In genomic region chr17:57085448-57086068, GRCh38 we compare ENCODE assay signal across 8 cellular contexts. TPM values are rescaled to one million over a fixed set of nuclear protein-coding genes. Genes with fewer than 3 reads are reported as not detected.
DNase-seq lines count a peak whose midpoint lies in the region; ATAC-seq and TF ChIP-seq lines count a peak whose summit lies in the region.

No MANE protein-coding gene starts in this region.

- H2BK15ac ChIP-seq in neuronal stem cell (ENCODE audit: low read length): peak overlapping the region; percentile 42

- peak overlapping the region; percentile 82 for H3K4me3 ChIP-seq in CD4-positive, CD25-positive, alpha-beta regulatory T cell (ENCODE audit: low read depth, low read length)
- peak overlapping the region; percentile 68 for H3K4me3 ChIP-seq in OCI-LY1 (ENCODE audit: low read depth, low read length, poor library complexity, severe bottlenecking)
- H3K4me3 ChIP-seq in foreskin fibroblast (ENCODE audit: low read depth in 1 of 2, low read length in 2 of 2): peak overlapping the region; percentile 75 to 99
- H3K4me3 ChIP-seq in neuronal stem cell (ENCODE audit: low read length in 2 of 2): peak overlapping the region; percentile 89 to 91
- peak overlapping the region; percentile 74 for H3K4me3 ChIP-seq in thoracic aorta

- DNase-seq in CD4-positive, CD25-positive, alpha-beta regulatory T cell: peak; percentile 61 to 65 (median 65)
- peak; percentile 56 for DNase-seq in activated effector memory CD4-positive, alpha-beta T cell treated with Interleukin-2 at 50 U/mL for 16 hours
- peak; percentile 28 to 74 for DNase-seq in foreskin fibroblast
- peak; percentile 62 for DNase-seq in neuronal stem cell (ENCODE audit: low spot score)
- DNase-seq in thoracic aorta (ENCODE audit: low spot score): no peak

- H3K4me1 Mint-ChIP-seq in CD4-positive, CD25-positive, alpha-beta regulatory T cell: peaks cover 4 to 47% (median 37%) of the 10 kb centered on the region in 4 donors

- peak overlapping the region; percentile 91 to 99 (median 96) for H3K4me3 Mint-ChIP-seq in CD4-positive, CD25-positive, alpha-beta regulatory T cell

- no peaks in the 10 kb centered on the region for H3K79me1 ChIP-seq in neuronal stem cell (ENCODE audit: low read depth, low read length)

- H2BK12ac ChIP-seq in neuronal stem cell (ENCODE audit: low read length): no peak overlapping the region

- H3K4me2 ChIP-seq in OCI-LY1 (ENCODE audit: low read length): peak overlapping the region; percentile 83
- peak overlapping the region; percentile 95 for H3K4me2 ChIP-seq in neuronal stem cell (ENCODE audit: insufficient read depth, low read length, poor library complexity, severe bottlenecking)

- peak overlapping the region; percentile 64 for H3K9ac ChIP-seq in OCI-LY1 (ENCODE audit: low read length)
- H3K9ac ChIP-seq in neuronal stem cell (ENCODE audit: low read depth, low read length, poor library complexity): peak overlapping the region; percentile 93

- H2BK120ac ChIP-seq in neuronal stem cell (ENCODE audit: low read depth, low read length): no peak overlapping the region

- peak overlapping the region; percentile 95 for H3K14ac ChIP-seq in neuronal stem cell (ENCODE audit: low read length)

- peak overlapping the region; percentile 20 to 88 (median 56) for H3K27ac Mint-ChIP-seq in CD4-positive, CD25-positive, alpha-beta regulatory T cell

- WGBS in neuronal stem cell (ENCODE audit: extremely low coverage in 2 of 2, insufficient read length in 2 of 2, insufficient replicate concordance in 1 of 2), 2 donors: no CpG with 5 or more reads among the region's 75 CpGs

- H4K91ac ChIP-seq in neuronal stem cell (ENCODE audit: low read depth, low read length, poor library complexity): no peak overlapping the region

- H3K4ac ChIP-seq in neuronal stem cell (ENCODE audit: low read length): no peak overlapping the region

- no peaks in the 10 kb centered on the region for H3K9me3 ChIP-seq in CD4-positive, CD25-positive, alpha-beta regulatory T cell (ENCODE audit: control insufficient read depth in 2 of 2, low read length in 2 of 2)
- H3K9me3 ChIP-seq in OCI-LY1 (ENCODE audit: low read length) (no peaks in the 10 kb centered on the region), neuronal stem cell (replicated peaks in 1 of 2; ENCODE audit: control insufficient read depth in 2 of 2, insufficient read depth in 1 of 2, low read depth in 1 of 2, low read length in 2 of 2) (no peaks in the 10 kb centered on the region), thoracic aorta (no peaks in the 10 kb centered on the region)

- no peaks in the 10 kb centered on the region for H3K36me3 ChIP-seq in CD4-positive, CD25-positive, alpha-beta regulatory T cell (ENCODE audit: control insufficient read depth, insufficient read depth, low read length)
- peaks cover 16% of the 10 kb centered on the region for H3K36me3 ChIP-seq in OCI-LY1 (ENCODE audit: insufficient read depth, low read length)
- peaks cover 0 to 10% of the 10 kb centered on the region in 2 donors for H3K36me3 ChIP-seq in neuronal stem cell (replicated peaks in 1 of 2; ENCODE audit: control insufficient read depth in 2 of 2, insufficient read depth in 2 of 2, low read length in 2 of 2)
- no peaks in the 10 kb centered on the region for H3K36me3 ChIP-seq in thoracic aorta

- no peak overlapping the region for H4K8ac ChIP-seq in neuronal stem cell (ENCODE audit: low read depth, low read length)

- H3K36me3 Mint-ChIP-seq in CD4-positive, CD25-positive, alpha-beta regulatory T cell: no peaks in the 10 kb centered on the region

- peak overlapping the region; percentile 40 for H2BK5ac ChIP-seq in neuronal stem cell (ENCODE audit: low read length)

- H3K9me3 Mint-ChIP-seq in CD4-positive, CD25-positive, alpha-beta regulatory T cell: peaks cover 0 to 2% (median 0%) of the 10 kb centered on the region in 7 donors

- no peaks in the 10 kb centered on the region for H4K20me1 ChIP-seq in OCI-LY1 (ENCODE audit: insufficient read depth, low read length)

- peak overlapping the region; percentile 96 for H3K23ac ChIP-seq in neuronal stem cell (ENCODE audit: low read depth, low read length, poor library complexity)

- H3K18ac ChIP-seq in neuronal stem cell (ENCODE audit: low read length): peak overlapping the region; percentile 88

- H3F3A ChIP-seq in OCI-LY1 (ENCODE audit: insufficient read depth, low read length): no peaks in the 10 kb centered on the region

- H3K27me3 Mint-ChIP-seq in CD4-positive, CD25-positive, alpha-beta regulatory T cell: no peaks in the 10 kb centered on the region

- H2AFZ ChIP-seq in OCI-LY1 (ENCODE audit: low read length) (no peak overlapping the region), neuronal stem cell (ENCODE audit: low read length) (peak overlapping the region; percentile 96)

- no peaks in the 10 kb centered on the region for H3K9me2 ChIP-seq in OCI-LY1 (ENCODE audit: low read depth, low read length)

- peak; percentile 32 for ATAC-seq in CD4-positive, CD25-positive, alpha-beta regulatory T cell (ENCODE audit: low read depth in 2 of 2)
- ATAC-seq in GM19025 (IDR thresholded peaks at IDR 0.05; ENCODE audit: low read depth, unreplicated experiment) (peak; percentile 29), HG03354 (IDR thresholded peaks at IDR 0.05; ENCODE audit: poor library complexity, severe bottlenecking, unreplicated experiment) (peak; percentile 36), thoracic aorta (ENCODE audit: insufficient number of reproducible peaks, low FRiP score, low read depth) (no peak)

- H3K27ac ChIP-seq in CD4-positive, CD25-positive, alpha-beta regulatory T cell (ENCODE audit: insufficient read depth, low read length, poor library complexity, severe bottlenecking): peak overlapping the region; percentile 77
- H3K27ac ChIP-seq in OCI-LY1 (ENCODE audit: low read depth, low read length, poor library complexity, severe bottlenecking) (no peak overlapping the region), neuronal stem cell (replicated peaks; ENCODE audit: low read length) (no peak overlapping the region), thoracic aorta (peak overlapping the region; percentile 87 to 99)

- H3K4me1 ChIP-seq in CD4-positive, CD25-positive, alpha-beta regulatory T cell (ENCODE audit: control insufficient read depth, insufficient read depth, low read length, poor library complexity, severe bottlenecking): peaks cover 22% of the 10 kb centered on the region
- peaks cover 32% of the 10 kb centered on the region for H3K4me1 ChIP-seq in OCI-LY1 (ENCODE audit: insufficient read depth, low read length, severe bottlenecking)
- peaks cover 12 to 15% of the 10 kb centered on the region in 2 donors for H3K4me1 ChIP-seq in neuronal stem cell (ENCODE audit: control insufficient read depth in 2 of 2, insufficient read depth in 1 of 2, low read depth in 1 of 2, low read length in 2 of 2)
- peaks cover 7 to 38% of the 10 kb centered on the region in 2 donors for H3K4me1 ChIP-seq in thoracic aorta (ENCODE audit: control insufficient read depth in 1 of 2, low read depth in 2 of 2)

- no peaks in the 10 kb centered on the region for H3K27me3 ChIP-seq in CD4-positive, CD25-positive, alpha-beta regulatory T cell (ENCODE audit: control insufficient read depth, insufficient read depth, low read length)
- H3K27me3 ChIP-seq in OCI-LY1 (ENCODE audit: insufficient read depth, low read length): no peaks in the 10 kb centered on the region
- peaks cover 0 to 7% (median 0%) of the 10 kb centered on the region in 3 experiments for H3K27me3 ChIP-seq in neuronal stem cell (ENCODE audit: control insufficient read depth in 3 of 3, insufficient read depth in 3 of 3, low read depth in 1 of 3, low read length in 3 of 3)
- no peaks in the 10 kb centered on the region for H3K27me3 ChIP-seq in thoracic aorta (replicated peaks; ENCODE audit: insufficient read depth)

- no peak overlapping the region for H2AK5ac ChIP-seq in neuronal stem cell (ENCODE audit: low read depth, low read length)

- TF ChIP-seq CTCF in OCI-LY1 (IDR thresholded peaks at IDR 0.05; ENCODE audit: low read length): peak; percentile 22; the same call in 1 of the 2 replicates
- TF ChIP-seq CTCF in foreskin fibroblast (IDR thresholded peaks at IDR 0.05; ENCODE audit: low read depth, low read length): peak; percentile 11
- TF ChIP-seq CTCF in thoracic aorta (IDR thresholded peaks at IDR 0.05): no peak

- H3K79me2 ChIP-seq in OCI-LY1 (ENCODE audit: insufficient read depth, low read length): peaks cover 44% of the 10 kb centered on the region

RNA-seq across cellular contexts. Expression of gene AKAP1, which starts 0.5 kb away (rescaled TPM):
- 27.8 TPM for total RNA-seq in CD4-positive, CD25-positive, alpha-beta regulatory T cell
- polyA plus RNA-seq in CD4-positive, CD25-positive, alpha-beta regulatory T cell: 10 to 100 TPM in 3 of 4 donors, 1 to 10 TPM in 1; 9.8 to 16.7 (median 14.6) TPM
- 12.3 TPM for polyA plus RNA-seq in neuronal stem cell (2013, experiment 1 of 2)
- polyA plus RNA-seq in neuronal stem cell (2013, experiment 2 of 2): 13.3 TPM
- total RNA-seq in thoracic aorta: 100 to 1,000 TPM in 1 of 2 donors, 10 to 100 TPM in 1; 96.9 to 132 TPM

Comparison
In these comparisons a context has a peak if more than half of its experiments do, and no peak if none do; other contexts are left out.
1. H3K27ac ChIP-seq: peak in CD4-positive, CD25-positive, alpha-beta regulatory T cell (single experiment) and thoracic aorta (2 of 2); none in OCI-LY1 (single experiment) and neuronal stem cell (single experiment).
2. Peak in every context shown above with its lines, with median percentiles within 50 percentile points of each other: H3K4me3 ChIP-seq.